In the genomic region with DNA sequence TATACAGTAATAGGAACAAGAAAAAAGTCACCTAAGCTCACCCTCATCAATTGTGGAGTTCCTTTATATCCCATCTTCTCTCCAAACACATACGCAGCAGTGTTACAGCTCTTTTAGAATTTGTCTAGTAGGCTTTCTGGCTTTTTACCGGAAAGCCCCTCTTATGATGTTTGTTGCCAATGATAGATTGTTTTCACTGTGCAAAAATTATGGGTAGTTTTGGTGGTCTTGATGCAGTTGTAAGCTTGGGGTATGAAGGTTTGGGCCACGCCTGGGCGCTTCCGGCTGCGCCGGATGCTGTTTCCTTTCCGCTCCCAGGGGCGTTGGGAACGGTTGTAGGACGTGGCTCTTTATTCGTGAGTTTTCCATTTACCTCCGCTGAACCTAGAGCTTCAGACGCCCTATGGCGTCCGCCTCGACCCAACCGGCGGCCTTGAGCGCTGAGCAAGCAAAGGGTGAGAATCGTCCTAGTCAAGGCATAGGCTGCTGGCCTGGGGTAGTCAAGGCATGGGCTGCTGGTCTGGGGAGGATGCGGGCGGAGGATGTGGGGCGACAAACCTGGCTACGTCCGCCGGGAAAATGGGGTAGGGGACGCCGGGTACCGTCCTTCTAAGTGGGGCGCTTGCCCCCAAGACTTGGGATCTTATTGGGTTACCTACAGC, we compare ENCODE assay signal across 1 cellular context.
TF ChIP-seq lines count a peak whose summit lies in the region.

Gene C12orf57, plus strand, starts transcription at position 304 of the 662 bp plus-strand sequence. Its CDS starts 100 bp downstream, at position 404.
Gene RNU7-1, plus strand, starts transcription at position 98 of the 662 bp plus-strand sequence.

TF ChIP-seq in HEK293, 187 proteins besides CTCF, POLR2A, EP300 and RAD21 (continued from another document):
- TF ChIP-seq, protein P1, sequence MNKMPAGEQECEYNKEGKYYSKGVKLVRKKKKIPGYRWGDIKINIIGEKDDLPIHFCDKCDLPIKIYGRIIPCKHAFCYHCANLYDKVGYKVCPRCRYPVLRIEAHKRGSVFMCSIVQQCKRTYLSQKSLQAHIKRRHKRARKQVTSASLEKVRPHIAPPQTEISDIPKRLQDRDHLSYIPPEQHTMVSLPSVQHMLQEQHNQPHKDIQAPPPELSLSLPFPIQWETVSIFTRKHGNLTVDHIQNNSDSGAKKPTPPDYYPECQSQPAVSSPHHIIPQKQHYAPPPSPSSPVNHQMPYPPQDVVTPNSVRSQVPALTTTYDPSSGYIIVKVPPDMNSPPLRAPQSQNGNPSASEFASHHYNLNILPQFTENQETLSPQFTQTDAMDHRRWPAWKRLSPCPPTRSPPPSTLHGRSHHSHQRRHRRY (tag by site-specific recombination; IDR thresholded peaks at IDR 0.05): peak; percentile 7; the same call in 1 of the 2 replicates
- TF ChIP-seq ZEB2 (tag by site-specific recombination; IDR thresholded peaks at IDR 0.05): 0 out of 2 replicates have a peak, but pooled peaks have one; percentile 30
- TF ChIP-seq MZF1 (tag by site-specific recombination; IDR thresholded peaks at IDR 0.05; ENCODE audit: borderline replicate concordance): peak; percentile 49; the same call in 1 of the 2 replicates
- no peak for TF ChIP-seq ZNF16 (tag by site-specific recombination; IDR thresholded peaks at IDR 0.05; ENCODE audit: low read depth)
- TF ChIP-seq ZNF639 (tag by site-specific recombination; IDR thresholded peaks at IDR 0.05): peak; percentile 39
- no peak for TF ChIP-seq ZNF311 (tag by site-specific recombination; IDR thresholded peaks at IDR 0.05; ENCODE audit: borderline replicate concordance)
- TF ChIP-seq ZNF837 (tag by site-specific recombination; IDR thresholded peaks at IDR 0.05): no peak
- TF ChIP-seq ZNF514 (tag by site-specific recombination; IDR thresholded peaks at IDR 0.05): no peak
- TF ChIP-seq ZNF571 (tag by site-specific recombination; IDR thresholded peaks at IDR 0.05): no peak
- TF ChIP-seq ZSCAN16 (tag by site-specific recombination; IDR thresholded peaks at IDR 0.05): no peak; the same call in 1 of the 2 replicates
- no peak for TF ChIP-seq ZSCAN23 (tag by site-specific recombination; IDR thresholded peaks at IDR 0.05)
- TF ChIP-seq ZNF792 (tag by site-specific recombination; IDR thresholded peaks at IDR 0.05): no peak
- peak; percentile 86 for TF ChIP-seq IKZF3 (tag by site-specific recombination; IDR thresholded peaks at IDR 0.05)
- no peak for TF ChIP-seq RBAK (tag by site-specific recombination; IDR thresholded peaks at IDR 0.05)
- TF ChIP-seq ZNF350 (tag by site-specific recombination; IDR thresholded peaks at IDR 0.05): no peak
- no peak for TF ChIP-seq ZNF777 (tag by site-specific recombination; IDR thresholded peaks at IDR 0.05; ENCODE audit: borderline replicate concordance)
- no peak for TF ChIP-seq ZBTB8A (tag by site-specific recombination; IDR thresholded peaks at IDR 0.05)
- TF ChIP-seq ZNF621 (tag by site-specific recombination; IDR thresholded peaks at IDR 0.05): no peak
- TF ChIP-seq ZBTB20 (tag by site-specific recombination; IDR thresholded peaks at IDR 0.05): no peak
- TF ChIP-seq ZFP41 (tag by site-specific recombination; IDR thresholded peaks at IDR 0.05; ENCODE audit: borderline replicate concordance): no peak
